30 cellular contexts compared by ENCODE assay signal in genomic region chr16:69322343-69322742, GRCh38. TPM values are rescaled to one million over a fixed set of nuclear protein-coding genes. Genes with fewer than 3 reads are reported as not detected.
A peak's percentile ranks its signal among the peaks of the same experiment; 100 is the strongest.
DNase-seq lines count a peak whose midpoint lies in the region; ATAC-seq, FAIRE-seq and TF ChIP-seq lines count a peak whose summit lies in the region.
"Had no signal": no experiment of that assay in that cellular context is flagged by ENCODE, and none has a peak within 500 bp of the region (broad histone marks: within the 10 kb centered on the region; RNA-seq: fewer than 3 reads in every experiment).

No MANE protein-coding gene starts in this region.

- no peak for TF ChIP-seq EP300 in K562 (IDR thresholded peaks at IDR 0.05; ENCODE audit: low read length)

- peak overlapping the region in 1 of 2 experiments; percentile 8; a peak in 1 of 4 replicates for H3K9ac ChIP-seq in K562 (ENCODE audit: insufficient read depth in 1 of 2, low read depth in 2 of 2, low read length in 2 of 2)
- H3K9ac ChIP-seq: neural progenitor cell, parathyroid adenoma had no signal

- no peaks in the 10 kb centered on the region for H3K27me3 ChIP-seq in K562 (ENCODE audit: control insufficient read depth in 2 of 2, insufficient read depth in 2 of 2, low read length in 2 of 2)
- H3K27me3 ChIP-seq: heart left ventricle, neural progenitor cell, SJCRH30, stomach had no signal

- DNase-seq in activated naive CD4-positive, alpha-beta T cell treated with anti-CD3 and anti-CD28 coated beads, Interleukin-2, amount 10 ng/mL, durations not matched to agents 7 days and 5 days = no peak
- no peak for DNase-seq in K562 (ENCODE audit: extremely low read depth in 1 of 4, low spot score in 3 of 4)
- no peak for DNase-seq in stimulated activated naive B cell treated with anti-CD40 and anti-IgM and Interleukin-4, amounts not matched to agents 10 μg/mL and 1 μg/mL and 100 μg/mL, for 72 hours
- no peak for DNase-seq in hepatic stellate cell (ENCODE audit: low spot score)
- no peak for DNase-seq in amniotic stem cell (lab: John Stamatoyannopoulos, UW)
- DNase-seq: activated CD4-positive, alpha-beta T cell treated with anti-CD3 and anti-CD28 coated beads for 36 hours; activated CD8-positive, alpha-beta T cell treated with anti-CD3 and anti-CD28 coated beads, Interleukin-2, amount 10 ng/mL, durations not matched to agents 7 days and 5 days; activated naive CD4-positive, alpha-beta T cell treated with Interleukin-2 at 50 U/mL for 16 hours; amygdala; EL; foreskin melanocyte; NCI-H1092; NCI-H1694 treated with DMSO at 0.1 percent for 48 hours; NCI-H2171; NCI-H82; right cardiac atrium; SJCRH30; stimulated activated CD4-positive, alpha-beta T cell treated with anti-CD3 and anti-CD28 coated beads, Interleukin-2, amount 100 ng/mL, for 24 hours; stomach; T1000 had no signal

- no peak overlapping the region for H3K4me3 ChIP-seq in K562
- H3K4me3 ChIP-seq: heart left ventricle, neural progenitor cell, SJCRH30, stomach had no signal

- H2AFZ ChIP-seq in K562 (ENCODE audit: low read depth, low read length) = no peak overlapping the region
- H2AFZ ChIP-seq: neural progenitor cell, parathyroid adenoma had no signal

- H4K20me1 ChIP-seq in K562 (replicated peaks; ENCODE audit: control insufficient read depth, insufficient read depth, low read length) = peaks cover 31% of the 10 kb centered on the region; the same call in 1 of the 2 replicates

- no peak for TF ChIP-seq RAD21 in K562 (CRISPR knock-in tag; conservative IDR thresholded peaks at IDR 0.05 in 1 of 2, IDR thresholded peaks at IDR 0.05 in 1 of 2)

- no peak for TF ChIP-seq POLR2A in K562 (conservative IDR thresholded peaks at IDR 0.05)

- no peak overlapping the region for H3K4me3 Mint-ChIP-seq in activated naive CD4-positive, alpha-beta T cell treated with anti-CD3 and anti-CD28 coated beads, Interleukin-2, amount 50 U/mL, for 24 hours
- no peak overlapping the region for H3K4me3 Mint-ChIP-seq in activated naive CD4-positive, alpha-beta T cell treated with anti-CD3 and anti-CD28 coated beads, Interleukin-2, amount 10 ng/mL, durations not matched to agents 7 days and 5 days
- H3K4me3 Mint-ChIP-seq in stimulated activated naive B cell treated with anti-CD40 and anti-IgM and Interleukin-4, amounts not matched to agents 10 μg/mL and 1 μg/mL and 100 μg/mL, for 72 hours = no peak overlapping the region
- H3K4me3 Mint-ChIP-seq: activated CD4-positive, alpha-beta T cell treated with anti-CD3 and anti-CD28 coated beads for 36 hours; activated CD8-positive, alpha-beta T cell treated with anti-CD3 and anti-CD28 coated beads, Interleukin-2, amount 10 ng/mL, durations not matched to agents 7 days and 5 days; B cell; neural progenitor cell had no signal

- peaks cover 28% of the 10 kb centered on the region for H3K4me1 Mint-ChIP-seq in activated naive CD4-positive, alpha-beta T cell treated with anti-CD3 and anti-CD28 coated beads, Interleukin-2, amount 50 U/mL, for 24 hours
- peaks cover 26% of the 10 kb centered on the region for H3K4me1 Mint-ChIP-seq in activated naive CD4-positive, alpha-beta T cell treated with anti-CD3 and anti-CD28 coated beads, Interleukin-2, amount 10 ng/mL, durations not matched to agents 7 days and 5 days
- peaks cover 22 to 50% of the 10 kb centered on the region in 2 donors for H3K4me1 Mint-ChIP-seq in stimulated activated naive B cell treated with anti-CD40 and anti-IgM and Interleukin-4, amounts not matched to agents 10 μg/mL and 1 μg/mL and 100 μg/mL, for 72 hours
- H3K4me1 Mint-ChIP-seq: neural progenitor cell had no signal

- CTCF ChIA-PET in activated naive CD4-positive, alpha-beta T cell treated with anti-CD3 and anti-CD28 coated beads, Interleukin-2, amount 10 ng/mL, durations not matched to agents 7 days and 5 days (lab: Charles Lee) = no interaction called here
- CTCF ChIA-PET in K562 (lab: Yijun Ruan, JAX; ENCODE audit: low intra/inter-chr PET ratio) = no interaction called here

- no peak for TF ChIP-seq CTCF in K562 (IDR thresholded peaks at IDR 0.05 in 2 of 3, conservative IDR thresholded peaks at IDR 0.05 in 1 of 3; ENCODE audit: insufficient read depth in 2 of 3, low read depth in 1 of 3, low read length in 3 of 3)

- WGBS in K562 (ENCODE audit: insufficient coverage, low coverage, missing lambda C conversion rate) = 84% methylated on average over 7 of the region's 7 CpGs

- H3K9me3 Mint-ChIP-seq in activated naive CD4-positive, alpha-beta T cell treated with anti-CD3 and anti-CD28 coated beads, Interleukin-2, amount 50 U/mL, for 24 hours = no peaks in the 10 kb centered on the region
- no peaks in the 10 kb centered on the region for H3K9me3 Mint-ChIP-seq in activated naive CD4-positive, alpha-beta T cell treated with anti-CD3 and anti-CD28 coated beads, Interleukin-2, amount 10 ng/mL, durations not matched to agents 7 days and 5 days
- no peaks in the 10 kb centered on the region for H3K9me3 Mint-ChIP-seq in stimulated activated naive B cell treated with anti-CD40 and anti-IgM and Interleukin-4, amounts not matched to agents 10 μg/mL and 1 μg/mL and 100 μg/mL, for 72 hours
- H3K9me3 Mint-ChIP-seq: neural progenitor cell had no signal

- H3K4me2 ChIP-seq in K562 (ENCODE audit: insufficient read depth, low read length) = no peak overlapping the region
- H3K4me2 ChIP-seq: neural progenitor cell had no signal

- BruUV-seq in K562 (replicated peaks; lab: Mats Ljungman, UMichigan) = no TSS peak

- H3K9me1 ChIP-seq in K562 (ENCODE audit: control insufficient read depth, insufficient read depth, low read length) = no peaks in the 10 kb centered on the region

- no peaks in the 10 kb centered on the region for H3K9me3 ChIP-seq in K562 (replicated peaks; ENCODE audit: control insufficient read depth, insufficient read depth, low read depth, low read length)
- H3K9me3 ChIP-seq: heart left ventricle, SJCRH30, stomach had no signal

- no peak for FAIRE-seq in K562 (lab: Jason Lieb, UNC)
- FAIRE-seq: GM19239, H1, keratinocyte had no signal

- H3K36me3 Mint-ChIP-seq in activated naive CD4-positive, alpha-beta T cell treated with anti-CD3 and anti-CD28 coated beads, Interleukin-2, amount 50 U/mL, for 24 hours = peaks cover 9% of the 10 kb centered on the region
- peaks cover 53% of the 10 kb centered on the region for H3K36me3 Mint-ChIP-seq in activated naive CD4-positive, alpha-beta T cell treated with anti-CD3 and anti-CD28 coated beads, Interleukin-2, amount 10 ng/mL, durations not matched to agents 7 days and 5 days
- peaks cover 42 to 67% of the 10 kb centered on the region in 2 donors for H3K36me3 Mint-ChIP-seq in stimulated activated naive B cell treated with anti-CD40 and anti-IgM and Interleukin-4, amounts not matched to agents 10 μg/mL and 1 μg/mL and 100 μg/mL, for 72 hours

- H3K27me3 Mint-ChIP-seq in activated naive CD4-positive, alpha-beta T cell treated with anti-CD3 and anti-CD28 coated beads, Interleukin-2, amount 50 U/mL, for 24 hours = no peaks in the 10 kb centered on the region
- H3K27me3 Mint-ChIP-seq in activated naive CD4-positive, alpha-beta T cell treated with anti-CD3 and anti-CD28 coated beads, Interleukin-2, amount 10 ng/mL, durations not matched to agents 7 days and 5 days = no peaks in the 10 kb centered on the region
- H3K27me3 Mint-ChIP-seq in stimulated activated naive B cell treated with anti-CD40 and anti-IgM and Interleukin-4, amounts not matched to agents 10 μg/mL and 1 μg/mL and 100 μg/mL, for 72 hours = no peaks in the 10 kb centered on the region
- H3K27me3 Mint-ChIP-seq: activated CD4-positive, alpha-beta T cell treated with anti-CD3 and anti-CD28 coated beads for 36 hours; B cell had no signal

- H3K27ac ChIP-seq in K562 (ENCODE audit: extremely low read depth, low read depth, low read length) = no peak overlapping the region
- H3K27ac ChIP-seq: heart left ventricle, neural progenitor cell, parathyroid adenoma, SJCRH30, stomach, VCaP had no signal

- peak overlapping the region; percentile 66 for H3K27ac Mint-ChIP-seq in activated naive CD4-positive, alpha-beta T cell treated with anti-CD3 and anti-CD28 coated beads, Interleukin-2, amount 50 U/mL, for 24 hours
- H3K27ac Mint-ChIP-seq in activated naive CD4-positive, alpha-beta T cell treated with anti-CD3 and anti-CD28 coated beads, Interleukin-2, amount 10 ng/mL, durations not matched to agents 7 days and 5 days = no peak overlapping the region
- peak overlapping the region; percentile 76 for H3K27ac Mint-ChIP-seq in stimulated activated naive B cell treated with anti-CD40 and anti-IgM and Interleukin-4, amounts not matched to agents 10 μg/mL and 1 μg/mL and 100 μg/mL, for 72 hours
- H3K27ac Mint-ChIP-seq: activated CD8-positive, alpha-beta T cell treated with anti-CD3 and anti-CD28 coated beads, Interleukin-2, amount 10 ng/mL, durations not matched to agents 7 days and 5 days; B cell; neural progenitor cell had no signal

- peaks cover 58% of the 10 kb centered on the region for H3K79me2 ChIP-seq in K562 (ENCODE audit: control insufficient read depth, insufficient read depth, low read length)

- in situ Hi-C loops in K562 (cut with MboI) = no loop called here

- peaks cover 11 to 38% of the 10 kb centered on the region in 2 experiments; a peak in 4 of 5 replicates for H3K4me1 ChIP-seq in K562 (replicated peaks in 1 of 2; ENCODE audit: control insufficient read depth in 2 of 2, insufficient read depth in 2 of 2, low read length in 2 of 2)
- H3K4me1 ChIP-seq: neural progenitor cell, SJCRH30 had no signal

- POLR2A ChIA-PET in K562 (lab: Yijun Ruan, JAX) = interaction anchor here (1.0 to 2.4 kb wide), 2 partner anchors 11 to 13 kb away, joined by 3 to 7 read pairs; no protein-coding TSS in a partner anchor

- no peak for ATAC-seq in K562
- no peak for ATAC-seq in stimulated activated naive B cell treated with anti-CD40 and anti-IgM and Interleukin-4, amounts not matched to agents 10 μg/mL and 1 μg/mL and 100 μg/mL, for 72 hours (replicated peaks)
- ATAC-seq: activated CD4-positive, alpha-beta T cell treated with anti-CD3 and anti-CD28 coated beads for 36 hours; activated CD8-positive, alpha-beta T cell treated with anti-CD3 and anti-CD28 coated beads, Interleukin-2, amount 10 ng/mL, durations not matched to agents 7 days and 5 days; heart left ventricle; right cardiac atrium had no signal

- peaks cover 94% of the 10 kb centered on the region for H3K36me3 ChIP-seq in K562 (ENCODE audit: control insufficient read depth, insufficient read depth, low read length)
- H3K36me3 ChIP-seq: neural progenitor cell had no signal

- intact Hi-C loops in K562 (cut with micrococcal nuclease) = no loop called here

RNA-seq across cellular contexts. Expression of gene PDF, which starts 8.0 kb away (rescaled TPM):
- total RNA-seq in K562 (2011; cell fraction: chromatin; rRNA removed; ENCODE audit: low replicate concordance) = 3.6 and 14.6 TPM in 2 replicates
- total RNA-seq in K562 (2011; cell fraction: nucleolus; rRNA removed) = 24.6 and 26.7 TPM in 2 replicates
- total RNA-seq in K562 (2011; cell fraction: nucleoplasm; rRNA removed) = 10.4 and 14.0 TPM in 2 replicates
- total RNA-seq in K562 (2014; rRNA removed) = 60.6 and 72.4 TPM in 2 replicates
- 0.67 and 1.7 TPM in 2 replicates for total RNA-seq in K562 (2014; rRNA removed; fragmentation: Illumina TruSeq; extraction: Trizol)
- total RNA-seq in K562 (2015; rRNA removed; fragmentation: Illumina TruSeq; extraction: Trizol) = 6.2 and 10.1 TPM in 2 replicates
- 31.5 and 36.3 TPM in 2 replicates for total RNA-seq in K562 (2021)
- 4.3 and 5.3 TPM in 2 replicates for polyA plus RNA-seq in K562 (2011; rRNA removed)
- 12.0 and 31.8 TPM in 2 replicates for polyA plus RNA-seq in K562 (2011; cell fraction: cytosol; rRNA removed)
- polyA plus RNA-seq in K562 (2011; cell fraction: nucleus; rRNA removed) = 6.9 and 12.3 TPM in 2 replicates
- polyA plus RNA-seq in K562 (2012) = 14.4 and 18.0 TPM in 2 replicates
- polyA plus RNA-seq in K562 (2014; fragmentation: Illumina TruSeq; extraction: Trizol) = 5.6 and 11.1 TPM in 2 replicates
- under 1 TPM; 0.15 to 0.25 TPM for polyA plus RNA-seq in K562 (2014; fragmentation: Nextera tagmentation; extraction: Ambion mirVana)
- polyA plus RNA-seq in K562 (2014; rRNA removed) = 40.0 and 45.5 TPM in 2 replicates
- polyA minus RNA-seq in K562 (2011; rRNA and poly(A)+ RNA removed) = 2.7 and 4.4 TPM in 2 replicates
- polyA minus RNA-seq in K562 (2011; cell fraction: cytosol; rRNA and poly(A)+ RNA removed) = 7.4 and 7.6 TPM in 2 replicates
- polyA minus RNA-seq in K562 (2011; cell fraction: nucleus; rRNA and poly(A)+ RNA removed) = 7.8 and 9.4 TPM in 2 replicates

RNA-seq across cellular contexts. Expression of gene VPS4A, which starts 11.2 kb away (rescaled TPM):
- 26.7 and 75.5 TPM in 2 replicates for total RNA-seq in K562 (2011; cell fraction: chromatin; rRNA removed; ENCODE audit: low replicate concordance)
- total RNA-seq in K562 (2011; cell fraction: nucleolus; rRNA removed) = 37.9 and 38.5 TPM in 2 replicates
- total RNA-seq in K562 (2011; cell fraction: nucleoplasm; rRNA removed) = 41.0 and 51.9 TPM in 2 replicates
- total RNA-seq in K562 (2014; rRNA removed) (35.5 and 48.9 TPM in 2 replicates), K562 (2014; rRNA removed; fragmentation: Illumina TruSeq; extraction: Trizol) (20.3 and 23.9 TPM in 2 replicates), K562 (2015; rRNA removed; fragmentation: Illumina TruSeq; extraction: Trizol) (29.9 and 30.7 TPM in 2 replicates), K562 (2021) (37.8 and 38.1 TPM in 2 replicates)
- polyA plus RNA-seq in K562 (2011; rRNA removed) (16.1 and 16.3 TPM in 2 replicates), K562 (2014; fragmentation: Illumina TruSeq; extraction: Trizol) (42.6 and 45.4 TPM in 2 replicates), K562 (2014; fragmentation: Nextera tagmentation; extraction: Ambion mirVana) (1 to 10 TPM; 7.6 to 8.1 TPM), K562 (2014; rRNA removed) (37.4 and 40.6 TPM in 2 replicates)
- polyA plus RNA-seq in K562 (2011; cell fraction: cytosol; rRNA removed) = 22.2 and 23.1 TPM in 2 replicates
- polyA plus RNA-seq in K562 (2011; cell fraction: nucleus; rRNA removed) = 57.7 and 70.1 TPM in 2 replicates
- polyA plus RNA-seq in K562 (2012) = 49.0 and 66.1 TPM in 2 replicates
- polyA minus RNA-seq in K562 (2011; rRNA and poly(A)+ RNA removed) = 15.0 and 21.0 TPM in 2 replicates
- polyA minus RNA-seq in K562 (2011; cell fraction: cytosol; rRNA and poly(A)+ RNA removed) = 18.1 and 22.6 TPM in 2 replicates
- 18.0 and 27.2 TPM in 2 replicates for polyA minus RNA-seq in K562 (2011; cell fraction: nucleus; rRNA and poly(A)+ RNA removed)

RNA-seq across cellular contexts. Expression of gene COG8, which starts 17.0 kb away (rescaled TPM):
- total RNA-seq in K562 (2011; cell fraction: chromatin; rRNA removed; ENCODE audit: low replicate concordance) = 58.6 and 101 TPM in 2 replicates
- total RNA-seq in K562 (2011; cell fraction: nucleolus; rRNA removed) = 70.5 and 89.9 TPM in 2 replicates
- 73.8 and 77.9 TPM in 2 replicates for total RNA-seq in K562 (2011; cell fraction: nucleoplasm; rRNA removed)
- total RNA-seq in K562 (2014; rRNA removed) (34.2 and 45.2 TPM in 2 replicates), K562 (2014; rRNA removed; fragmentation: Illumina TruSeq; extraction: Trizol) (21.9 and 23.3 TPM in 2 replicates), K562 (2015; rRNA removed; fragmentation: Illumina TruSeq; extraction: Trizol) (29.4 and 30.1 TPM in 2 replicates), K562 (2021) (42.6 and 43.6 TPM in 2 replicates)
- polyA plus RNA-seq in K562 (2011; rRNA removed) (31.5 and 34.9 TPM in 2 replicates), K562 (2014; fragmentation: Illumina TruSeq; extraction: Trizol) (22.0 and 27.9 TPM in 2 replicates), K562 (2014; fragmentation: Nextera tagmentation; extraction: Ambion mirVana) (1 to 10 TPM; 3.7 to 5.7 TPM), K562 (2014; rRNA removed) (33.4 and 38.2 TPM in 2 replicates)
- polyA plus RNA-seq in K562 (2011; cell fraction: cytosol; rRNA removed) = 40.5 and 58.4 TPM in 2 replicates
- 42.4 and 54.2 TPM in 2 replicates for polyA plus RNA-seq in K562 (2011; cell fraction: nucleus; rRNA removed)
- 20.5 and 29.8 TPM in 2 replicates for polyA plus RNA-seq in K562 (2012)
- 42.0 and 47.5 TPM in 2 replicates for polyA minus RNA-seq in K562 (2011; rRNA and poly(A)+ RNA removed)
- 30.9 and 38.5 TPM in 2 replicates for polyA minus RNA-seq in K562 (2011; cell fraction: cytosol; rRNA and poly(A)+ RNA removed)
- 39.7 and 55.4 TPM in 2 replicates for polyA minus RNA-seq in K562 (2011; cell fraction: nucleus; rRNA and poly(A)+ RNA removed)

RNA-seq across cellular contexts. Expression of gene NIP7, which starts 17.2 kb away (rescaled TPM):
- 67.9 and 76.6 TPM in 2 replicates for total RNA-seq in K562 (2011; cell fraction: chromatin; rRNA removed; ENCODE audit: low replicate concordance)
- 38.0 and 41.5 TPM in 2 replicates for total RNA-seq in K562 (2011; cell fraction: nucleolus; rRNA removed)
- 63.2 and 72.6 TPM in 2 replicates for total RNA-seq in K562 (2011; cell fraction: nucleoplasm; rRNA removed)
- 41.2 and 45.2 TPM in 2 replicates for total RNA-seq in K562 (2014; rRNA removed)
- total RNA-seq in K562 (2014; rRNA removed; fragmentation: Illumina TruSeq; extraction: Trizol) = 73.9 and 77.8 TPM in 2 replicates
- 82.9 and 85.5 TPM in 2 replicates for total RNA-seq in K562 (2015; rRNA removed; fragmentation: Illumina TruSeq; extraction: Trizol)
- total RNA-seq in K562 (2021) = 52.8 and 58.1 TPM in 2 replicates
- polyA plus RNA-seq in K562 (2011; rRNA removed) = 18.9 and 28.9 TPM in 2 replicates
- 15.3 and 21.6 TPM in 2 replicates for polyA plus RNA-seq in K562 (2011; cell fraction: cytosol; rRNA removed)
- polyA plus RNA-seq in K562 (2011; cell fraction: nucleus; rRNA removed) = 12.1 and 15.2 TPM in 2 replicates
- 27.0 and 61.8 TPM in 2 replicates for polyA plus RNA-seq in K562 (2012)
- 71.2 and 78.3 TPM in 2 replicates for polyA plus RNA-seq in K562 (2014; fragmentation: Illumina TruSeq; extraction: Trizol)
- polyA plus RNA-seq in K562 (2014; fragmentation: Nextera tagmentation; extraction: Ambion mirVana) = 10 to 100 TPM; 72.5 to 78.3 TPM
- polyA plus RNA-seq in K562 (2014; rRNA removed) = 57.7 and 67.0 TPM in 2 replicates
- 33.1 and 33.6 TPM in 2 replicates for polyA minus RNA-seq in K562 (2011; rRNA and poly(A)+ RNA removed)
- 15.2 and 22.5 TPM in 2 replicates for polyA minus RNA-seq in K562 (2011; cell fraction: cytosol; rRNA and poly(A)+ RNA removed)
- polyA minus RNA-seq in K562 (2011; cell fraction: nucleus; rRNA and poly(A)+ RNA removed) = 15.3 and 17.2 TPM in 2 replicates

RNA-seq across cellular contexts. Expression of gene TMED6, which starts 29.2 kb away (rescaled TPM):
- total RNA-seq in K562 (2011; cell fraction: chromatin; rRNA removed; ENCODE audit: low replicate concordance) = 1.5 and 1.7 TPM in 2 replicates
- 0.67 TPM in 1 of 2 replicates, not detected in the other for total RNA-seq in K562 (2011; cell fraction: nucleolus; rRNA removed)
- 1.6 TPM in 2 replicates for total RNA-seq in K562 (2011; cell fraction: nucleoplasm; rRNA removed)
- total RNA-seq in K562 (2014; rRNA removed) (0.18 TPM in 1 of 2 replicates, not detected in the other), K562 (2014; rRNA removed; fragmentation: Illumina TruSeq; extraction: Trizol) (0.22 and 0.25 TPM in 2 replicates), K562 (2015; rRNA removed; fragmentation: Illumina TruSeq; extraction: Trizol) (0.25 TPM in 1 of 2 replicates, not detected in the other), K562 (2021) (0.51 TPM in 1 of 2 replicates, not detected in the other)
- polyA plus RNA-seq in K562 (2011; rRNA removed) (0.14 and 0.20 TPM in 2 replicates), K562 (2014; fragmentation: Illumina TruSeq; extraction: Trizol) (0.22 TPM in 1 of 2 replicates, not detected in the other), K562 (2014; fragmentation: Nextera tagmentation; extraction: Ambion mirVana) (under 1 TPM; 0.32 to 0.45 TPM), K562 (2014; rRNA removed) (not detected in 2 replicates)
- 0.07 TPM in 1 of 2 replicates, not detected in the other for polyA plus RNA-seq in K562 (2011; cell fraction: cytosol; rRNA removed)
- 0.70 TPM in 1 of 2 replicates, not detected in the other for polyA plus RNA-seq in K562 (2011; cell fraction: nucleus; rRNA removed)
- polyA plus RNA-seq in K562 (2012) = 0.36 and 0.47 TPM in 2 replicates
- polyA minus RNA-seq in K562 (2011; rRNA and poly(A)+ RNA removed) = not detected in 2 replicates
- polyA minus RNA-seq in K562 (2011; cell fraction: cytosol; rRNA and poly(A)+ RNA removed) = not detected in 2 replicates
- polyA minus RNA-seq in K562 (2011; cell fraction: nucleus; rRNA and poly(A)+ RNA removed) = 0.40 and 0.67 TPM in 2 replicates
- total RNA-seq: H1, RPMI7951, SJCRH30 had no signal
- polyA plus RNA-seq: H1, right cardiac atrium had no signal
